Comparison of ENCODE assay signal across 8 cellular contexts in the genomic region with DNA sequence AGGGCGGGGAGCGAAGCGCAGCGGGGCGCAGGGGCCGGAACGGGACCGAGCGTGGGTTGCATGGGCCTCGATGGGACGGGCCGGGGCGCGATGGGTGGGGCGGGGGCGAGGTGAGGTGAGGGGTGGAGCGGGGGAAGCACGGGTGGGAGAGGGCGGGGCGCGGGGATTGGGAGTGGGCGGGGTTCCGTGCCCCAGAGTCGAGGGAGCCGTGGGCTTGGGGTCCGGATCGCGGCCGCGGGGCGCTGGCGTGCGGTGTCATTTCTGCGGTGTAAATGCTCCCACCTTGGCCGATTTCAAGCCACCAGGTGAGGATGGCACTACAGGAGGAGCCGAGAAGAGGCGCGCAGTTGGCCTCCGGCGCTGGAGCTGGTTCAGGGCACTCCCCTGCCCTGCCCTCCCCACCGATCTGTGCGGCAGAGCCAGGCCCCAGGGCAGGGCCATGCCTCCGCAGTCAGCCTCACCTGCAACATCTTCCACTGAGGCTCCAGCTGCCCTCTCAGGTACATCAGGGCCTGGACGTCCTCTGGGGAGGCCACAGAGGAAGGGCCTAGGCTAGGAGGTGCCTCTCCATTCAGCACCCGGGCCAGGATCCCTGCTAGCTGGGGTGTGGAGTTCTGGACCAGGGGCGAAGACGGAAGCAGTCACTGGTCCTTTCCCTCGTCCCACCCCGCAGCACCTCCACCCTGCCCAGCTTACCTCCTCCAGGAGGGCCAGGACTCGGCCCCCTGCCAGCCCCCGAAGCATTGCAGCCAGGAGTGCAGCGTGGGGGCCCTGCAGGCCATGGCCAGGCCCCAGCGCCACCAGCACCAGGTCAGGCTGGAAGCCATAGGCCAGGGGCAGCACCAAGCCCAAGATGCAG. TPM values are rescaled to one million over a fixed set of nuclear protein-coding genes. Genes with fewer than 3 reads are reported as not detected.
DNase-seq lines count a peak whose midpoint lies in the region; ATAC-seq and TF ChIP-seq lines count a peak whose summit lies in the region.

No MANE protein-coding gene starts in this region.

- no peaks in the 10 kb centered on the region for H3K9me3 ChIP-seq in cardiac muscle cell (ENCODE audit: low read depth)
- no peaks in the 10 kb centered on the region for H3K9me3 ChIP-seq in skeletal muscle satellite cell (replicated peaks; ENCODE audit: low read length)

- peaks cover 63% of the 10 kb centered on the region for H3K36me3 Mint-ChIP-seq in activated T-cell treated with anti-CD3 and anti-CD28 coated beads, Interleukin-2, amount 50 U/mL, for 24 hours (ENCODE audit: low read depth)

- peak overlapping the region; percentile 81 for H3K4me3 ChIP-seq in cardiac muscle cell
- H3K4me3 ChIP-seq in skeletal muscle satellite cell (ENCODE audit: low read length): peak overlapping the region; percentile 100

- no peaks in the 10 kb centered on the region for H3K27me3 Mint-ChIP-seq in activated T-cell treated with anti-CD3 and anti-CD28 coated beads, Interleukin-2, amount 50 U/mL, for 24 hours

- DNase-seq in SHP77 treated with DMSO at 0.1 percent for 48 hours (lab: John Stamatoyannopoulos, UW) (peak; percentile 54), SHP77 (lab: John Stamatoyannopoulos, UW) (no peak), cardiac muscle cell (ENCODE audit: low read depth in 1 of 2, low spot score in 1 of 2) (no peak), KG1 (lab: John Stamatoyannopoulos, UW) (no peak), NCI-H510A (lab: John Stamatoyannopoulos, UW) (no peak)
- DNase-seq in activated T-cell treated with anti-CD3 and anti-CD28 coated beads, Interleukin-2, amount 50 U/mL, for 24 hours: no peak

- H3K9ac ChIP-seq in skeletal muscle satellite cell (ENCODE audit: low read depth, low read length): peak overlapping the region; percentile 92

- peak overlapping the region; percentile 93 for H3K4me3 Mint-ChIP-seq in activated T-cell treated with anti-CD3 and anti-CD28 coated beads, Interleukin-2, amount 50 U/mL, for 24 hours

- H3K27me3 ChIP-seq in cardiac muscle cell: no peaks in the 10 kb centered on the region
- H3K27me3 ChIP-seq in skeletal muscle satellite cell (ENCODE audit: control insufficient read depth, insufficient read depth, low read length): no peaks in the 10 kb centered on the region

- H3K9me3 Mint-ChIP-seq in activated T-cell treated with anti-CD3 and anti-CD28 coated beads, Interleukin-2, amount 50 U/mL, for 24 hours: no peaks in the 10 kb centered on the region

- H3K4me1 Mint-ChIP-seq in activated T-cell treated with anti-CD3 and anti-CD28 coated beads, Interleukin-2, amount 50 U/mL, for 24 hours (ENCODE audit: low read depth): peaks cover 43% of the 10 kb centered on the region

- H3K4me2 ChIP-seq in skeletal muscle satellite cell (ENCODE audit: low read length): peak overlapping the region; percentile 97

- H3K27ac Mint-ChIP-seq in activated T-cell treated with anti-CD3 and anti-CD28 coated beads, Interleukin-2, amount 50 U/mL, for 24 hours: peak overlapping the region; percentile 99

- peaks cover 27% of the 10 kb centered on the region for H3K4me1 ChIP-seq in cardiac muscle cell (ENCODE audit: low read depth)
- peaks cover 32% of the 10 kb centered on the region for H3K4me1 ChIP-seq in skeletal muscle satellite cell (ENCODE audit: control insufficient read depth, insufficient read depth, low read length)

- no peak for TF ChIP-seq CTCF in cardiac muscle cell (IDR thresholded peaks at IDR 0.05; ENCODE audit: low read depth, low read length)

- no peak for ATAC-seq in HG02759 (IDR thresholded peaks at IDR 0.05; ENCODE audit: unreplicated experiment)

- H3K36me3 ChIP-seq in cardiac muscle cell (peaks cover 6% of the 10 kb centered on the region), skeletal muscle satellite cell (ENCODE audit: insufficient read depth, low read length) (peaks cover 20% of the 10 kb centered on the region)

- H3K27ac ChIP-seq in cardiac muscle cell: peak overlapping the region; percentile 88

RNA-seq across cellular contexts. Expression of a gene that starts 0.6 kb away (rescaled TPM):
- 32.9 and 46.1 TPM in 2 replicates for total RNA-seq in cardiac muscle cell
- 32.6 and 48.3 TPM in 2 replicates for polyA plus RNA-seq in cardiac muscle cell
- 21.0 and 21.3 TPM in 2 replicates for total RNA-seq in skeletal muscle satellite cell (2012; rRNA removed)

RNA-seq across cellular contexts. Expression of a gene that starts 5.6 kb away (rescaled TPM):
- 28.4 and 57.3 TPM in 2 replicates for total RNA-seq in cardiac muscle cell
- 19.8 and 20.8 TPM in 2 replicates for polyA plus RNA-seq in cardiac muscle cell
- total RNA-seq in skeletal muscle satellite cell (2012; rRNA removed): 15.3 and 19.8 TPM in 2 replicates

RNA-seq across cellular contexts. Expression of a gene that starts 16.0 kb away (rescaled TPM):
- 45.5 and 52.1 TPM in 2 replicates for total RNA-seq in cardiac muscle cell
- polyA plus RNA-seq in cardiac muscle cell: 61.5 and 67.1 TPM in 2 replicates
- 36.5 and 52.4 TPM in 2 replicates for total RNA-seq in skeletal muscle satellite cell (2012; rRNA removed)

RNA-seq across cellular contexts. Expression of a gene that starts 24.7 kb away (rescaled TPM):
- 0.49 and 0.63 TPM in 2 replicates for total RNA-seq in cardiac muscle cell
- polyA plus RNA-seq in cardiac muscle cell: 0.12 TPM in 1 of 2 replicates, not detected in the other
- 3.1 and 3.8 TPM in 2 replicates for total RNA-seq in skeletal muscle satellite cell (2012; rRNA removed)

RNA-seq across cellular contexts. Expression of a gene that starts 44.6 kb away (rescaled TPM):
- 39.4 and 54.5 TPM in 2 replicates for total RNA-seq in cardiac muscle cell
- polyA plus RNA-seq in cardiac muscle cell: 29.8 and 30.2 TPM in 2 replicates
- 10.1 and 17.5 TPM in 2 replicates for total RNA-seq in skeletal muscle satellite cell (2012; rRNA removed)
